ENCODE assay signal across 22 cellular contexts in the genomic region with DNA sequence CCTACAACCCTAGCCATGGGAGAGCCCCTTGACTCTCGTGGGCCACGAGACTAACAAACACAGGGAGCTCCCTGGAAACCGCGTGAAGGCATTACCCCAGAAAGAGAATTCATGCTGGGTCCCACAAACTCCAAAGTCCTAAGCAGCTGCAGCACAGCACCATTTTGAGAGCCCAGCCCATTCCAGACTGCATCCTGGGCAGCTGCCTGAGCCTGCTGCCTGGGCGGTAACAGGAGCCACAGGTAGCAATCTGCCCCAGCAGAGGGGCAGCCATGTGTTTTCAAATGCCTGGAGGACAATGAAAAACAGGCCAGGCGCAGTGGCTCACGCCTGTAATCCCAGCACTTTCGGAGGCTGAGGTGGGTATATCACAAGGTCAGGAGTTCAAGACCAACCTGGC.
A peak's percentile ranks its signal among the peaks of the same experiment; 100 is the strongest.
DNase-seq lines count a peak whose midpoint lies in the region; ATAC-seq and TF ChIP-seq lines count a peak whose summit lies in the region.
"Had no signal": no experiment of that assay in that cellular context is flagged by ENCODE, and none has a peak within 500 bp of the region (broad histone marks: within the 10 kb centered on the region; RNA-seq: fewer than 3 reads in every experiment).

No MANE protein-coding gene starts in this region.

- no peaks in the 10 kb centered on the region for H3K9me2 ChIP-seq in GM23338 (ENCODE audit: insufficient read depth)

- CTCF ChIA-PET in Caco-2 (lab: Charles Lee), result no interaction called here
- CTCF ChIA-PET in WTC11 (lab: Charles Lee), result interaction anchor here (1.1 kb wide), 1 partner anchor 12 kb away, joined by 3 read pairs; no protein-coding TSS in a partner anchor

- H2AFZ ChIP-seq in GM23338 (peak overlapping the region; percentile 81), mesenchymal stem cell (ENCODE audit: low read depth, low read length) (no peak overlapping the region)
- H2AFZ ChIP-seq: GM23248 had no signal

- peak; percentile 27; the same call in 2 of the 3 replicates for ATAC-seq in GM23338
- peak; percentile 73 for ATAC-seq in WTC11
- no peak for ATAC-seq in GM21367 (IDR thresholded peaks at IDR 0.05; ENCODE audit: unreplicated experiment)
- ATAC-seq in GM19463 (IDR thresholded peaks at IDR 0.05; ENCODE audit: unreplicated experiment), result no peak
- ATAC-seq in HG03520 (IDR thresholded peaks at IDR 0.05; ENCODE audit: unreplicated experiment), result no peak
- ATAC-seq: A549 had no signal

- H3K9me3 ChIP-seq in Caco-2 (no peaks in the 10 kb centered on the region), mesenchymal stem cell (ENCODE audit: control insufficient read depth, low read length) (no peaks in the 10 kb centered on the region)
- H3K9me3 ChIP-seq: BE2C had no signal

- no peak for TF ChIP-seq CTCF in Caco-2 (IDR thresholded peaks at IDR 0.05; ENCODE audit: insufficient read depth in 1 of 2, low read depth in 1 of 2, low read length in 1 of 2, severe bottlenecking in 1 of 2, unreplicated experiment in 1 of 2)
- TF ChIP-seq CTCF in GM23338 (conservative IDR thresholded peaks at IDR 0.05; ENCODE audit: low read depth in 2 of 2), result no peak
- no peak for TF ChIP-seq CTCF in WTC11 (IDR thresholded peaks at IDR 0.05)

- no peaks in the 10 kb centered on the region for H3K4me1 ChIP-seq in Caco-2
- no peaks in the 10 kb centered on the region for H3K4me1 ChIP-seq in GM23338 (ENCODE audit: insufficient read depth)
- no peaks in the 10 kb centered on the region for H3K4me1 ChIP-seq in mesenchymal stem cell (ENCODE audit: control insufficient read depth, insufficient read depth, low read depth, low read length)
- H3K4me1 ChIP-seq: A549; BE2C; BLaER1 treated with 17β-estradiol and CSF1 and Interleukin-3, amounts not matched to agents 10 nM and 100 nM had no signal

- H3K23ac ChIP-seq in mesenchymal stem cell (ENCODE audit: low read length in 2 of 2), result no peak overlapping the region

- H3K4me2 ChIP-seq in GM23338 (no peak overlapping the region), mesenchymal stem cell (ENCODE audit: low read length, poor library complexity, severe bottlenecking) (no peak overlapping the region)
- H3K4me2 ChIP-seq: A549; BLaER1 treated with 17β-estradiol and CSF1 and Interleukin-3, amounts not matched to agents 10 nM and 100 nM had no signal

- H3K36me3 ChIP-seq in Caco-2 (ENCODE audit: control insufficient read depth, insufficient read depth, low read length), result no peaks in the 10 kb centered on the region
- no peaks in the 10 kb centered on the region for H3K36me3 ChIP-seq in GM23338 (ENCODE audit: insufficient read depth)
- H3K36me3 ChIP-seq in mesenchymal stem cell (ENCODE audit: control insufficient read depth in 1 of 2, insufficient read depth in 2 of 2, low read depth in 1 of 2, low read length in 2 of 2), result no peaks in the 10 kb centered on the region
- H3K36me3 ChIP-seq: BE2C; BLaER1 treated with 17β-estradiol and CSF1 and Interleukin-3, amounts not matched to agents 10 nM and 100 nM had no signal

- no peaks in the 10 kb centered on the region for H3K27me3 ChIP-seq in Caco-2 (replicated peaks; ENCODE audit: control insufficient read depth, insufficient read depth, low read length)
- H3K27me3 ChIP-seq in GM23338 (ENCODE audit: insufficient read depth), result no peaks in the 10 kb centered on the region
- H3K27me3 ChIP-seq in mesenchymal stem cell (ENCODE audit: control insufficient read depth in 1 of 2, insufficient read depth in 1 of 2, low read length in 2 of 2), result no peaks in the 10 kb centered on the region
- H3K27me3 ChIP-seq: BE2C; BLaER1 treated with 17β-estradiol and CSF1 and Interleukin-3, amounts not matched to agents 10 nM and 100 nM had no signal

- no peak overlapping the region for H3K14ac ChIP-seq in mesenchymal stem cell (ENCODE audit: low read length in 2 of 2)

- POLR2A ChIA-PET in Caco-2 (lab: Charles Lee) (no interaction called here), WTC11 (lab: Charles Lee) (interaction anchor here (0.6 kb wide), 1 partner anchor 511 kb away, joined by 8 read pairs; no protein-coding TSS in a partner anchor)

- peak overlapping the region in 1 of 2 experiments; percentile 64 for H3K4ac ChIP-seq in mesenchymal stem cell (ENCODE audit: low read depth in 1 of 2, low read length in 2 of 2)

- intact Hi-C loops in Caco-2 (cut with micrococcal nuclease; ENCODE audit: unreplicated experiment), result no loop called here

- no peak overlapping the region for H3K9ac ChIP-seq in mesenchymal stem cell (ENCODE audit: low read length)
- H3K9ac ChIP-seq: BLaER1 treated with 17β-estradiol and CSF1 and Interleukin-3, amounts not matched to agents 10 nM and 100 nM; GM23248 had no signal

- no peaks in the 10 kb centered on the region for H3K4me1 Mint-ChIP-seq in Caco-2 (ENCODE audit: low read depth, unreplicated experiment)
- H3K4me1 Mint-ChIP-seq in GM23338, result no peaks in the 10 kb centered on the region
- peaks cover 7% of the 10 kb centered on the region for H3K4me1 Mint-ChIP-seq in WTC11
- H3K4me1 Mint-ChIP-seq: CD14-positive monocyte; CD8-positive, alpha-beta memory T cell had no signal

- H3F3A ChIP-seq in GM23338 (replicated peaks; ENCODE audit: low read depth), result no peaks in the 10 kb centered on the region

- H4K20me1 ChIP-seq in GM23338 (replicated peaks; ENCODE audit: insufficient read depth), result no peaks in the 10 kb centered on the region
- H4K20me1 ChIP-seq: BLaER1 treated with 17β-estradiol and CSF1 and Interleukin-3, amounts not matched to agents 10 nM and 100 nM had no signal

- peak overlapping the region; percentile 19 to 21 for H2BK12ac ChIP-seq in mesenchymal stem cell (ENCODE audit: low read length in 2 of 2)

- no peak overlapping the region for H2BK5ac ChIP-seq in mesenchymal stem cell (ENCODE audit: low read depth, low read length, poor library complexity, severe bottlenecking)

- H4K91ac ChIP-seq in mesenchymal stem cell (ENCODE audit: low read length), result peak overlapping the region; percentile 57

- H3K79me1 ChIP-seq in mesenchymal stem cell (replicated peaks; ENCODE audit: low read length, poor library complexity, severe bottlenecking), result no peaks in the 10 kb centered on the region

- no peaks in the 10 kb centered on the region for H3K79me2 ChIP-seq in GM23338 (replicated peaks; ENCODE audit: insufficient read depth)

- BruUV-seq in Caco-2 (replicated peaks; lab: Mats Ljungman, UMichigan), result no TSS peak

- H4K8ac ChIP-seq in mesenchymal stem cell (ENCODE audit: low read length), result no peak overlapping the region

- H2BK120ac ChIP-seq in mesenchymal stem cell (ENCODE audit: low read depth, low read length), result no peak overlapping the region

- WGBS in mesenchymal stem cell, result 91% methylated on average over 8 of the region's 8 CpGs

- no peak overlapping the region for H3K4me3 Mint-ChIP-seq in Caco-2 (ENCODE audit: unreplicated experiment)
- no peak overlapping the region for H3K4me3 Mint-ChIP-seq in GM23338
- H3K4me3 Mint-ChIP-seq in WTC11, result no peak overlapping the region
- H3K4me3 Mint-ChIP-seq: CD14-positive monocyte; CD4-positive, alpha-beta T cell; CD8-positive, alpha-beta memory T cell had no signal

- H3K36me3 Mint-ChIP-seq in Caco-2 (ENCODE audit: insufficient read depth, unreplicated experiment) (no peaks in the 10 kb centered on the region), GM23338 (ENCODE audit: low read depth) (peaks cover 3% of the 10 kb centered on the region; the same call in 1 of the 3 replicates), WTC11 (peaks cover 3% of the 10 kb centered on the region)
- H3K36me3 Mint-ChIP-seq: CD14-positive monocyte had no signal

- no peak overlapping the region for H3K18ac ChIP-seq in mesenchymal stem cell (ENCODE audit: low read depth in 1 of 2, low read length in 2 of 2)

- H3K27ac Mint-ChIP-seq in Caco-2 (ENCODE audit: unreplicated experiment) (peak overlapping the region; percentile 45), GM23338 (no peak overlapping the region), WTC11 (no peak overlapping the region)
- H3K27ac Mint-ChIP-seq: CD14-positive monocyte; CD4-positive, alpha-beta T cell had no signal

- H2AK5ac ChIP-seq in mesenchymal stem cell (ENCODE audit: low read length, severe bottlenecking), result no peak overlapping the region

- H3K9me3 Mint-ChIP-seq in Caco-2 (ENCODE audit: unreplicated experiment), result peaks cover 9% of the 10 kb centered on the region
- peaks cover 3% of the 10 kb centered on the region; the same call in 1 of the 3 replicates for H3K9me3 Mint-ChIP-seq in GM23338
- peaks cover 7% of the 10 kb centered on the region for H3K9me3 Mint-ChIP-seq in WTC11
- H3K9me3 Mint-ChIP-seq: CD4-positive, alpha-beta T cell; CD8-positive, alpha-beta memory T cell had no signal

- H2BK15ac ChIP-seq in mesenchymal stem cell (ENCODE audit: low read depth, poor library complexity, severe bottlenecking), result no peak overlapping the region

- H3K27ac ChIP-seq in GM23338 (ENCODE audit: low read depth), result no peak overlapping the region
- H3K27ac ChIP-seq in mesenchymal stem cell (ENCODE audit: low read length, poor library complexity, severe bottlenecking), result no peak overlapping the region
- H3K27ac ChIP-seq: A549; BLaER1 treated with 17β-estradiol and CSF1 and Interleukin-3, amounts not matched to agents 10 nM and 100 nM; GM23248 had no signal

- no peak overlapping the region for H3K4me3 ChIP-seq in Caco-2 (ENCODE audit: low read depth, low read length)
- H3K4me3 ChIP-seq in GM23338, result no peak overlapping the region
- H3K4me3 ChIP-seq in mesenchymal stem cell (ENCODE audit: insufficient read depth in 1 of 2, low read depth in 1 of 2, low read length in 2 of 2), result no peak overlapping the region
- H3K4me3 ChIP-seq: A549; BLaER1 treated with 17β-estradiol and CSF1 and Interleukin-3, amounts not matched to agents 10 nM and 100 nM; GM23248 had no signal

- H3K27me3 Mint-ChIP-seq in Caco-2 (ENCODE audit: insufficient read depth, unreplicated experiment), result no peaks in the 10 kb centered on the region
- peaks cover 7% of the 10 kb centered on the region for H3K27me3 Mint-ChIP-seq in GM23338 (ENCODE audit: insufficient read depth, low read depth, poor library complexity)
- H3K27me3 Mint-ChIP-seq in WTC11 (ENCODE audit: low read depth), result no peaks in the 10 kb centered on the region
- H3K27me3 Mint-ChIP-seq: CD4-positive, alpha-beta T cell had no signal

- DNase-seq in Caco-2 (no peak), GM23338 (ENCODE audit: low spot score) (no peak), WTC11 (ENCODE audit: low spot score) (no peak), mesenchymal stem cell (no peak)
- DNase-seq: 8988T; ACHN; AML-193; BE2C; Calu3; CD4-positive, alpha-beta T cell; CD8-positive, alpha-beta memory T cell; DMS79; EL; GF-D8; GM23248; HCEC 1CT had no signal

TF ChIP-seq in WTC11, 78 proteins besides CTCF, POLR2A, EP300 and RAD21 (continues in another document):
- TF ChIP-seq ZNF423 (CRISPR knock-in tag; IDR thresholded peaks at IDR 0.05) (no peak), RELA (CRISPR knock-in tag; IDR thresholded peaks at IDR 0.05; ENCODE audit: borderline replicate concordance) (no peak)
- TF ChIP-seq, protein P1, sequence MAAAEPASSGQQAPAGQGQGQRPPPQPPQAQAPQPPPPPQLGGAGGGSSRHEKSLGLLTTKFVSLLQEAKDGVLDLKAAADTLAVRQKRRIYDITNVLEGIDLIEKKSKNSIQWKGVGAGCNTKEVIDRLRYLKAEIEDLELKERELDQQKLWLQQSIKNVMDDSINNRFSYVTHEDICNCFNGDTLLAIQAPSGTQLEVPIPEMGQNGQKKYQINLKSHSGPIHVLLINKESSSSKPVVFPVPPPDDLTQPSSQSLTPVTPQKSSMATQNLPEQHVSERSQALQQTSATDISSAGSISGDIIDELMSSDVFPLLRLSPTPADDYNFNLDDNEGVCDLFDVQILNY (CRISPR knock-in tag; IDR thresholded peaks at IDR 0.05), result no peak

Comparison
In these comparisons a context has a peak if more than half of its experiments do, and no peak if none do; other contexts are left out.
1. ATAC-seq: peak in GM23338 (single experiment) and WTC11 (single experiment); none in GM21367 (single experiment), GM19463 (single experiment) and HG03520 (single experiment).